ENCODE assay signal across 8 cellular contexts in the genomic region with DNA sequence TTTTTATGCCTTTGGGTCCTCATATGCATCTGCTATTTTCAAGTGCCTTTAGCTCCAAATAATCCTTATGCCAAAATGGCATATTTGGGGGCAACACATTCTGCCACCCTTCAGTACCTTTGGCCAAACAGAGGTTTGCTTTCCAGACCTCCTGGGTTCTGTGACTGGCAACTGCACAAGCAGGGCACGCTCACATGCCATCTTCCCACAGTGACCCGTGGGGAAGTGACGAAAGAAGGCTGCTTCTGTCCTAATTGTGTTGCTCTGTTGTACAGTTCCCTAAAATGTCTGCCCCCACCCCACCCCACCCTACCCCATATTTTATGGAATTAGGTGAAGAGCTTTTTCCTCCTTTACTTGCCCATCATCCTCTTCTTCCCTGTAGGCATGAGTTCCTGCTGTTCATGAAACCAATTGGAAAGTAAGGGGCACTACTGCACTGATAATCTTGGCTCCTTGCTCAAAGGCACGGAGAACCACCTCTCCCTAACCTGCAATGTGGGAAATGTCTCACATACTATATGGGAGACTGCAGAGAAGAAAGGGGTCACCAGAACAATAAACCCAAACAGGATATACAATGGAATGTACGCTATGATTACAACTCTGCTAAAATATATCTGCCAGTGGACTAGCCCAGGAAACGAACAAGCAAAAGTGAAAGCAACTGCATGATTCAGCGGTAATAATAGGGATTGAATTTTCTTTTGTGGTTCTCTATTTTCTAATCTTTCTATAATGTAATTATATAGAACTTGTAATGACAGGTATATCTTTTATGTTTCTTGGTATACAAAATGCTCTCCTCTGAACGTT. TPM values are rescaled to one million over a fixed set of nuclear protein-coding genes. Genes with fewer than 3 reads are reported as not detected.
DNase-seq lines count a peak whose midpoint lies in the region; ATAC-seq and TF ChIP-seq lines count a peak whose summit lies in the region.

No MANE protein-coding gene starts in this region.

- H3K4me1 ChIP-seq in Peyer's patch (peaks cover 0 to 7% (median 3%) of the 10 kb centered on the region in 4 donors), right lobe of liver (peaks cover 0 to 16% (median 0%) of the 10 kb centered on the region in 4 donors), tibial artery (no peaks in the 10 kb centered on the region)

- H3K27me3 ChIP-seq in Peyer's patch (no peaks in the 10 kb centered on the region), right lobe of liver (no peaks in the 10 kb centered on the region), tibial artery (no peaks in the 10 kb centered on the region)

- intact Hi-C loops in right lobe of liver (cut with DNase I): no loop called here
- intact Hi-C loops in tibial artery (cut with DNase I; ENCODE audit: low total_unique reads): no loop called here

- peak overlapping the region; percentile 65 to 81 (median 72) for H3K27ac ChIP-seq in Peyer's patch
- peak overlapping the region; percentile 35 to 73 (median 61) for H3K27ac ChIP-seq in right lobe of liver
- peak overlapping the region in 1 of 2 donors; percentile 14 for H3K27ac ChIP-seq in tibial artery

- H3K4me3 ChIP-seq in Peyer's patch (peak overlapping the region; percentile 33 to 44 (median 34)), astrocyte of the spinal cord (ENCODE audit: low read depth, low read length) (no peak overlapping the region), right lobe of liver (peak overlapping the region; percentile 16 to 36 (median 28)), tibial artery (peak overlapping the region; percentile 30 to 37)

- no peak for TF ChIP-seq CTCF in Peyer's patch (IDR thresholded peaks at IDR 0.05)
- no peak for TF ChIP-seq CTCF in astrocyte of the spinal cord (IDR thresholded peaks at IDR 0.05; ENCODE audit: low read depth, low read length)
- no peak for TF ChIP-seq CTCF in right lobe of liver (IDR thresholded peaks at IDR 0.05)
- no peak for TF ChIP-seq CTCF in tibial artery (IDR thresholded peaks at IDR 0.05)

- ATAC-seq in right lobe of liver: peak; percentile 68 to 80 (median 72)
- no peak for ATAC-seq in GM21619 (IDR thresholded peaks at IDR 0.05; ENCODE audit: unreplicated experiment)

- in situ Hi-C loops in astrocyte of the spinal cord (cut with HindIII; ENCODE audit: low sequenced_read_pairs): no loop called here

- peak in 2 of 3 donors; percentile 73 to 81 for DNase-seq in Peyer's patch
- DNase-seq in astrocyte of the spinal cord (ENCODE audit: low read depth, low spot score): peak; percentile 46
- peak; percentile 45 to 65 (median 63) for DNase-seq in right lobe of liver
- DNase-seq in tibial artery: peak in 1 of 2 donors; percentile 51
- DNase-seq in HuH-7 (ENCODE audit: low spot score): no peak
- no peak for DNase-seq in NCI-H748 treated with DMSO at 0.1 percent for 48 hours (lab: John Stamatoyannopoulos, UW)

- 18% methylated on average over 8 of the region's 8 CpGs for WGBS in right lobe of liver (ENCODE audit: insufficient coverage, low coverage, low lambda C conversion rate, missing lambda C conversion rate)

- H3K9me3 ChIP-seq in Peyer's patch: no peaks in the 10 kb centered on the region
- no peaks in the 10 kb centered on the region for H3K9me3 ChIP-seq in right lobe of liver
- no peaks in the 10 kb centered on the region for H3K9me3 ChIP-seq in tibial artery

- H3K36me3 ChIP-seq in Peyer's patch (no peaks in the 10 kb centered on the region), right lobe of liver (no peaks in the 10 kb centered on the region), tibial artery (no peaks in the 10 kb centered on the region)

- TF ChIP-seq POLR2A in GM15510 (IDR thresholded peaks at IDR 0.05; ENCODE audit: borderline replicate concordance, extremely low read depth, insufficient read length) (peak; percentile 50), Peyer's patch (IDR thresholded peaks at IDR 0.05) (no peak), right lobe of liver (IDR thresholded peaks at IDR 0.05) (peak; percentile 14)

RNA-seq across cellular contexts. Expression of gene SLFN12L, which starts 3.3 kb away (rescaled TPM):
- total RNA-seq in Peyer's patch (10 to 100 TPM in 1 of 4 donors, 1 to 10 TPM in 3; 5.3 to 17.3 (median 5.6) TPM), right lobe of liver (1 to 10 TPM in 1 of 6 experiments, under 1 TPM in 4, not detected in 1; 0.32 to 2.6 (median 0.69) TPM)

RNA-seq across cellular contexts. Expression of gene SLFN14, which starts 19.8 kb away (rescaled TPM):
- total RNA-seq in Peyer's patch (not detected), right lobe of liver (under 1 TPM in 2 of 6 experiments, not detected in 4; 0.12 to 0.42 TPM)

RNA-seq across cellular contexts. Expression of gene PEX12, which starts 37.6 kb away (rescaled TPM):
- total RNA-seq in Peyer's patch (1 to 10 TPM; 2.5 to 7.9 (median 4.5) TPM), right lobe of liver (1 to 10 TPM; 2.9 to 6.4 (median 4.3) TPM)

RNA-seq across cellular contexts. Expression of gene AP2B1, which starts 46.3 kb away (rescaled TPM):
- 10 to 100 TPM; 46.2 to 75.3 (median 66.6) TPM for total RNA-seq in Peyer's patch
- total RNA-seq in right lobe of liver: 10 to 100 TPM; 33.8 to 62.7 (median 40.8) TPM

Comparison
In these comparisons a context has a peak if more than half of its experiments do, and no peak if none do; other contexts are left out.
1. POLR2A ChIP-seq: peak in GM15510 (single experiment) and right lobe of liver (single experiment); none in Peyer's patch (0 of 2).
2. DNase-seq: peak in Peyer's patch (2 of 3), astrocyte of the spinal cord (single experiment) and right lobe of liver (3 of 3); none in HuH-7 (single experiment) and NCI-H748 treated with DMSO at 0.1 percent for 48 hours (single experiment).